15 cellular contexts compared by ENCODE assay signal in the genomic region with DNA sequence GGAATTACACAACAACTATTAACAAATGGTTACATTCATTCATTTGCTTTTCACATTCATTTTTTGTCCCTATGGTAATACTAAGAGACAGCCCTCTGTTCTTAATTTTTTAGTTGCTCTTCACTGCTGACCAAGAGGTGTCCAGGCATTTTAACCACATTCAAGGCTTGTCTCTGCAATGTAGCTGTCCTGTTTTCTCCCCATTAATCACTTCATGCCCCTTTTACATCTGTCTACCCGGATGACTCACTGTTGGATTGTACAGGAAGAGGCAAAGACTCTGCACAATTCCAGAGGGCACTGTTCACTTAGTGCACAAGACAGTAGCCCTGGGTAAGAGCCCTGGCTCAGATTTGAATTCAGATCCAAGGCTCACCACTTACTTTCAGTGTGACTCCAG.
DNase-seq lines count a peak whose midpoint lies in the region; ATAC-seq, FAIRE-seq and TF ChIP-seq lines count a peak whose summit lies in the region.
"Had no signal": no experiment of that assay in that cellular context is flagged by ENCODE, and none has a peak within 500 bp of the region (broad histone marks: within the 10 kb centered on the region; RNA-seq: fewer than 3 reads in every experiment).

No MANE protein-coding gene starts in this region.

- H3K27ac ChIP-seq in SJCRH30 (no peak overlapping the region), small intestine (ENCODE audit: low read depth in 1 of 2, low read length in 1 of 2) (no peak overlapping the region)
- no peak overlapping the region for H3K27ac ChIP-seq in CD4-positive, alpha-beta T cell (ENCODE audit: low read depth, low read length)

- intact Hi-C loops in CD4-positive, alpha-beta T cell (cut with DNase I, micrococcal nuclease) = no loop called here

- CTCF ChIA-PET in CD4-positive, alpha-beta T cell (lab: Charles Lee) = no interaction called here

- H3K9me3 Mint-ChIP-seq in CD4-positive, alpha-beta T cell = no peaks in the 10 kb centered on the region
- H3K9me3 Mint-ChIP-seq: activated naive CD4-positive, alpha-beta T cell treated with anti-CD3 and anti-CD28 coated beads, Interleukin-2, amount 50 U/mL, for 24 hours; GM23338 had no signal

- H3K27me3 Mint-ChIP-seq in CD4-positive, alpha-beta T cell = peaks cover 13% of the 10 kb centered on the region

- no peaks in the 10 kb centered on the region; the same call in 1 of the 2 replicates for H3K4me1 ChIP-seq in SJCRH30
- no peaks in the 10 kb centered on the region for H3K4me1 ChIP-seq in small intestine (ENCODE audit: control insufficient read depth in 2 of 2, insufficient read depth in 1 of 2, low read depth in 1 of 2, low read length in 1 of 2)

- no peak overlapping the region for H3K4me3 Mint-ChIP-seq in CD4-positive, alpha-beta T cell
- H3K4me3 Mint-ChIP-seq: activated naive CD4-positive, alpha-beta T cell treated with anti-CD3 and anti-CD28 coated beads, Interleukin-2, amount 50 U/mL, for 24 hours; GM23338 had no signal

- TF ChIP-seq CTCF in CD4-positive, alpha-beta T cell (IDR thresholded peaks at IDR 0.05) = no peak

- no peaks in the 10 kb centered on the region for H3K9me3 ChIP-seq in SJCRH30 (replicated peaks)
- H3K9me3 ChIP-seq in small intestine (ENCODE audit: control insufficient read depth, low read depth) = no peaks in the 10 kb centered on the region
- H3K9me3 ChIP-seq in CD4-positive, alpha-beta T cell (ENCODE audit: control insufficient read depth, low read length) = no peaks in the 10 kb centered on the region

- H3K27me3 ChIP-seq in SJCRH30 = no peaks in the 10 kb centered on the region
- no peaks in the 10 kb centered on the region for H3K27me3 ChIP-seq in small intestine (ENCODE audit: control insufficient read depth in 2 of 2, insufficient read depth in 2 of 2, low read length in 2 of 2)
- H3K27me3 ChIP-seq in CD4-positive, alpha-beta T cell (ENCODE audit: control insufficient read depth, insufficient read depth, low read length) = no peaks in the 10 kb centered on the region

- no peak for ATAC-seq in CD4-positive, alpha-beta T cell (ENCODE audit: poor library complexity)
- ATAC-seq in GM18907 (IDR thresholded peaks at IDR 0.05; ENCODE audit: unreplicated experiment) = no peak
- ATAC-seq: GM23338 had no signal

- POLR2A ChIA-PET in CD4-positive, alpha-beta T cell (lab: Charles Lee) = no interaction called here

- H3K4me3 ChIP-seq in SJCRH30 (no peak overlapping the region), small intestine (ENCODE audit: low read depth in 1 of 2, low read length in 2 of 2) (no peak overlapping the region)
- H3K4me3 ChIP-seq: GM23338 had no signal

- H3K36me3 ChIP-seq in SJCRH30 (no peaks in the 10 kb centered on the region), small intestine (ENCODE audit: control insufficient read depth in 2 of 2, insufficient read depth in 2 of 2, low read length in 2 of 2) (peaks cover 0 to 2% of the 10 kb centered on the region in 2 donors)

- WGBS in small intestine, 3 donors = 29 to 43% (median 43%) methylated on average over 1 of the region's 1 CpG

- no peaks in the 10 kb centered on the region for H3K36me3 Mint-ChIP-seq in CD4-positive, alpha-beta T cell (ENCODE audit: low read depth)
- H3K36me3 Mint-ChIP-seq: activated naive CD4-positive, alpha-beta T cell treated with anti-CD3 and anti-CD28 coated beads, Interleukin-2, amount 50 U/mL, for 24 hours had no signal

- no peaks in the 10 kb centered on the region for H3K4me1 Mint-ChIP-seq in CD4-positive, alpha-beta T cell (ENCODE audit: low read depth)
- H3K4me1 Mint-ChIP-seq: activated naive CD4-positive, alpha-beta T cell treated with anti-CD3 and anti-CD28 coated beads, Interleukin-2, amount 50 U/mL, for 24 hours had no signal

- no peak for FAIRE-seq in small intestine (lab: Jason Lieb, UNC)
- FAIRE-seq: endometrium, islet of Langerhans had no signal

- DNase-seq in DMS53 (lab: John Stamatoyannopoulos, UW) (peak; percentile 26), DMS53 treated with DMSO at 0.1 percent for 48 hours (lab: John Stamatoyannopoulos, UW; ENCODE audit: unreplicated experiment) (no peak), SJCRH30 (peak; percentile 25 to 41), fibroblast of peridontal ligament (ENCODE audit: extremely low read depth) (peak; percentile 41), small intestine (peak; percentile 63), NCI-H2081 (lab: John Stamatoyannopoulos, UW) (no peak)
- no peak for DNase-seq in CD4-positive, alpha-beta T cell
- DNase-seq: 8988T, KG1, OCI-M1 had no signal

- H3K27ac Mint-ChIP-seq in CD4-positive, alpha-beta T cell = no peak overlapping the region
- H3K27ac Mint-ChIP-seq: activated naive CD4-positive, alpha-beta T cell treated with anti-CD3 and anti-CD28 coated beads, Interleukin-2, amount 50 U/mL, for 24 hours; GM23338 had no signal

Comparison
In these comparisons a context has a peak if more than half of its experiments do, and no peak if none do; other contexts are left out.
1. DNase-seq: peak in DMS53 (single experiment), SJCRH30 (2 of 2), fibroblast of peridontal ligament (single experiment) and small intestine (single experiment); none in DMS53 treated with DMSO at 0.1 percent for 48 hours (single experiment), CD4-positive, alpha-beta T cell (0 of 10) and NCI-H2081 (0 of 2).